In the genomic region with DNA sequence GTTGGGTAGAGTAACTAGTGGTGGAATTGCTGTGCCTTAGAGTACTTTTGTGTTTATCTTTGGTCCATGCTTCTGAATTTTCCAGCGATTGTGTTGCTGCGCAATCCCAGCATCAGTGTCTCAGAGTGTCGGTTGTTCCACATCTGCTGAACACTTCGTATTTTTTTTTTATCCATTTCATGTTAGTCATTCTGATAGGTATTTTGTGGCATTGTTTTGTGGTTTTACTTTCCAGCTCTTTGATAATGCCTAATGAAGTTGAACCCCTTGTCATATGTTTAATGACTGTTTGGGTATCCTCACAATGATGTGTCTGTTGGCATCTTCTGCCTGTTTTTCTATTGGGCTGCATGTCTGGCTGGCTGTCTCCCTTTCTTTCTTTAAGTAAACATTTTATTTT, we compare ENCODE assay signal across 22 cellular contexts. TPM values are rescaled to one million over a fixed set of nuclear protein-coding genes. Genes with fewer than 3 reads are reported as not detected.
DNase-seq lines count a peak whose midpoint lies in the region; ATAC-seq, FAIRE-seq and TF ChIP-seq lines count a peak whose summit lies in the region.
"Had no signal": no experiment of that assay in that cellular context is flagged by ENCODE, and none has a peak within 500 bp of the region (broad histone marks: within the 10 kb centered on the region; RNA-seq: fewer than 3 reads in every experiment).

No MANE protein-coding gene starts in this region.

- no peak overlapping the region for H3K4me2 ChIP-seq in IMR-90 (ENCODE audit: low read depth, low read length)
- H3K4me2 ChIP-seq: A549, KMS-11, neural progenitor cell had no signal

- BruUV-seq in IMR-90 (replicated peaks; lab: Mats Ljungman, UMichigan): no TSS peak

- no peaks in the 10 kb centered on the region for H3K27me3 ChIP-seq in IMR-90 (ENCODE audit: control insufficient read depth, insufficient read depth, low read length)
- H3K27me3 ChIP-seq: foreskin keratinocyte, neural progenitor cell had no signal

- peaks cover 20 to 67% of the 10 kb centered on the region in 2 experiments for H3K79me1 ChIP-seq in IMR-90 (ENCODE audit: low read depth in 1 of 2, low read length in 2 of 2)

- no peaks in the 10 kb centered on the region for H3K36me3 ChIP-seq in IMR-90 (ENCODE audit: control insufficient read depth, insufficient read depth, low read length)
- H3K36me3 ChIP-seq: neural progenitor cell had no signal

- intact Hi-C loops in IMR-90 (cut with micrococcal nuclease): no loop called here

- H2BK20ac ChIP-seq in IMR-90 (ENCODE audit: low read depth, low read length): no peak overlapping the region

- in situ Hi-C loops in IMR-90 (cut with MboI; ENCODE audit: low sequenced_read_pairs): no loop called here

- no peak overlapping the region for H3K9ac ChIP-seq in IMR-90 (ENCODE audit: low read depth, low read length)
- H3K9ac ChIP-seq: KMS-11, neural progenitor cell had no signal

- TF ChIP-seq CTCF in IMR-90 (conservative IDR thresholded peaks at IDR 0.05; ENCODE audit: low read depth, low read length) (no peak), D721Med (IDR thresholded peaks at IDR 0.05; ENCODE audit: insufficient read depth, missing control alignments) (no peak)

- TF ChIP-seq RAD21 in IMR-90 (IDR thresholded peaks at IDR 0.05; ENCODE audit: low read length): no peak

- H2AK9ac ChIP-seq in IMR-90 (replicated peaks; ENCODE audit: low read depth, low read length, poor library complexity): no peak overlapping the region

- no peak overlapping the region for H3K14ac ChIP-seq in IMR-90 (replicated peaks; ENCODE audit: low read depth, low read length)

- no peaks in the 10 kb centered on the region for H3K9me3 ChIP-seq in IMR-90 (ENCODE audit: control insufficient read depth, insufficient read depth, low read length)
- H3K9me3 ChIP-seq: A549 had no signal

- peaks cover 17% of the 10 kb centered on the region for H3K9me1 ChIP-seq in IMR-90 (ENCODE audit: insufficient read depth, low read length)

- POLR2A ChIA-PET in IMR-90 (lab: Charles Lee; ENCODE audit: unreplicated experiment): no interaction called here

- WGBS in IMR-90 (ENCODE audit: extremely low coverage in 2 of 2, insufficient read length in 1 of 2), 2 experiments: no CpG with 5 or more reads among the region's 4 CpGs

- H2BK5ac ChIP-seq in IMR-90 (ENCODE audit: low read depth, low read length, poor library complexity, severe bottlenecking): no peak overlapping the region

- DNase-seq in AG08395 (ENCODE audit: low spot score) (peak; percentile 52), IMR-90 (peak; percentile 75), astrocyte of the hippocampus (ENCODE audit: low read depth, low spot score) (peak; percentile 57), kidney glomerular epithelial cell (lab: John Stamatoyannopoulos, UW) (peak; percentile 69), HuH-7 (ENCODE audit: low spot score) (no peak), D721Med (ENCODE audit: insufficient read length, low spot score) (no peak)
- no peak for DNase-seq in stimulated activated naive CD8-positive, alpha-beta T cell treated with anti-CD3 and anti-CD28 coated beads, Interleukin-15, Interleukin-2, amounts not matched to agents 100 U/mL and 50 U/mL, for 24 hours
- DNase-seq: activated CD4-positive, alpha-beta T cell treated with anti-CD3 and anti-CD28 coated beads for 4 hours; activated gamma-delta T cell; amniotic stem cell; effector memory CD4-positive, alpha-beta T cell; left cardiac atrium; midbrain; NCI-H2171; NCI-H748 treated with DMSO at 0.1 percent for 48 hours had no signal

- no peak overlapping the region for H2AK5ac ChIP-seq in IMR-90 (ENCODE audit: low read depth, low read length)

- no peak overlapping the region for H4K91ac ChIP-seq in IMR-90 (ENCODE audit: insufficient read depth, low read depth, low read length)

- H3K4ac ChIP-seq in IMR-90 (ENCODE audit: low read depth, low read length): no peak overlapping the region

- peaks cover 29% of the 10 kb centered on the region for H4K20me1 ChIP-seq in IMR-90 (ENCODE audit: insufficient read depth, low read length)

- H2BK120ac ChIP-seq in IMR-90 (ENCODE audit: low read depth, low read length): no peak overlapping the region

- H3K23ac ChIP-seq in IMR-90 (ENCODE audit: low read depth, low read length): no peak overlapping the region

- H4K5ac ChIP-seq in IMR-90 (ENCODE audit: low read depth, low read length): no peak overlapping the region

- H3K18ac ChIP-seq in IMR-90 (ENCODE audit: low read depth, low read length): no peak overlapping the region

- CTCF ChIA-PET in IMR-90 (lab: Yijun Ruan, JAX): no interaction called here

- no peak overlapping the region for H3K4me3 ChIP-seq in IMR-90 (ENCODE audit: insufficient read depth, low read depth, low read length)
- H3K4me3 ChIP-seq: A549, neural progenitor cell had no signal

- H4K8ac ChIP-seq in IMR-90 (ENCODE audit: low read depth in 2 of 2, low read length in 2 of 2): no peak overlapping the region

- ATAC-seq in IMR-90 (ENCODE audit: low read depth): no peak
- ATAC-seq in HG03378 (IDR thresholded peaks at IDR 0.05; ENCODE audit: unreplicated experiment): no peak
- ATAC-seq in stimulated activated naive CD8-positive, alpha-beta T cell treated with anti-CD3 and anti-CD28 coated beads, Interleukin-15, Interleukin-2, amounts not matched to agents 100 U/mL and 50 U/mL, for 24 hours: no peak
- ATAC-seq: A549; left cardiac atrium; stimulated activated effector memory CD8-positive, alpha-beta T cell treated with anti-CD3 and anti-CD28 coated beads, Interleukin-12 subunit alpha, Interleukin-12 subunit beta, amount 100 ng/mL, for 72 hours had no signal

- H3K4me1 ChIP-seq in IMR-90 (ENCODE audit: control insufficient read depth, insufficient read depth, low read length): peaks cover 7% of the 10 kb centered on the region

- TF ChIP-seq POLR2A in IMR-90 (IDR thresholded peaks at IDR 0.05; ENCODE audit: low read depth, low read length): no peak

- FAIRE-seq in D721Med (lab: Jason Lieb, UNC): no peak
- FAIRE-seq: A549, TTC549 had no signal

- no peak overlapping the region for H3K27ac ChIP-seq in IMR-90 (ENCODE audit: insufficient read depth, low read length)
- H3K27ac ChIP-seq: foreskin keratinocyte, KMS-11, neural progenitor cell had no signal

- no peak overlapping the region for H3K56ac ChIP-seq in IMR-90 (ENCODE audit: extremely low read depth, insufficient read depth, low read length)

- dilution Hi-C loops in IMR-90 (cut with HindIII; ENCODE audit: low sequenced_read_pairs, unreplicated experiment): no loop called here

- no peak overlapping the region for H2AFZ ChIP-seq in IMR-90 (replicated peaks; ENCODE audit: low read length, poor library complexity)
- H2AFZ ChIP-seq: neural progenitor cell had no signal

- H2BK15ac ChIP-seq in IMR-90 (ENCODE audit: low read depth, low read length): no peak overlapping the region

TF ChIP-seq in IMR-90, 13 proteins besides CTCF, POLR2A, EP300 and RAD21:
- TF ChIP-seq CEBPB (IDR thresholded peaks at IDR 0.05; ENCODE audit: low read depth, low read length) (peak; percentile 71), USF2 (IDR thresholded peaks at IDR 0.05; ENCODE audit: low read depth, low read length) (no peak), CHD1 (IDR thresholded peaks at IDR 0.05; ENCODE audit: low read depth, low read length) (no peak), NFE2L2 (IDR thresholded peaks at IDR 0.05; ENCODE audit: low read depth, low read length) (no peak), MAFK (IDR thresholded peaks at IDR 0.05; ENCODE audit: low read depth, low read length) (no peak)
TF ChIP-seq in IMR-90: peak in this region for 1.

RNA-seq across cellular contexts. Expression of gene TUFT1, which starts 13.6 kb away (rescaled TPM):
- total RNA-seq in IMR-90 (2012; rRNA removed): 30.3 and 33.3 TPM in 2 replicates
- 18.4 and 21.2 TPM in 2 replicates for polyA plus RNA-seq in IMR-90 (2012; rRNA removed)
- 9.3 and 11.8 TPM in 2 replicates for polyA plus RNA-seq in IMR-90 (2012; cell fraction: cytosol; rRNA removed)
- polyA plus RNA-seq in IMR-90 (2012; cell fraction: nucleus; rRNA removed; ENCODE audit: low replicate concordance): 21.8 and 50.3 TPM in 2 replicates

RNA-seq across cellular contexts. Expression of gene CGN, which starts 42.5 kb away (rescaled TPM):
- 0.28 and 0.36 TPM in 2 replicates for total RNA-seq in IMR-90 (2012; rRNA removed)
- polyA plus RNA-seq in IMR-90 (2012; rRNA removed): 0.34 and 0.36 TPM in 2 replicates
- polyA plus RNA-seq in IMR-90 (2012; cell fraction: cytosol; rRNA removed): 0.10 and 0.20 TPM in 2 replicates
- polyA plus RNA-seq in IMR-90 (2012; cell fraction: nucleus; rRNA removed; ENCODE audit: low replicate concordance): 0.84 and 1.3 TPM in 2 replicates

RNA-seq across cellular contexts. Expression of gene SNX27, which starts 58.2 kb away (rescaled TPM):
- total RNA-seq in IMR-90 (2012; rRNA removed): 25.6 and 34.4 TPM in 2 replicates
- polyA plus RNA-seq in IMR-90 (2012; rRNA removed): 9.3 and 12.3 TPM in 2 replicates
- polyA plus RNA-seq in IMR-90 (2012; cell fraction: cytosol; rRNA removed): 4.6 and 5.4 TPM in 2 replicates
- polyA plus RNA-seq in IMR-90 (2012; cell fraction: nucleus; rRNA removed; ENCODE audit: low replicate concordance): 6.0 and 17.1 TPM in 2 replicates

Comparison
In these comparisons a context has a peak if more than half of its experiments do, and no peak if none do; other contexts are left out.
1. DNase-seq: peak in AG08395 (single experiment), IMR-90 (single experiment), astrocyte of the hippocampus (single experiment) and kidney glomerular epithelial cell (single experiment); none in HuH-7 (single experiment), stimulated activated naive CD8-positive, alpha-beta T cell treated with anti-CD3 and anti-CD28 coated beads, Interleukin-15, Interleukin-2, amounts not matched to agents 100 U/mL and 50 U/mL, for 24 hours (single experiment) and D721Med (single experiment).